In genomic region chrX:49912086-49912485, GRCh38 we compare ENCODE assay signal across 20 cellular contexts.
"Had no signal": no experiment of that assay in that cellular context is flagged by ENCODE, and none has a peak within 500 bp of the region (broad histone marks: within the 10 kb centered on the region; RNA-seq: fewer than 3 reads in every experiment).

No MANE protein-coding gene starts in this region.

- H3K36me3 Mint-ChIP-seq: naive thymus-derived CD4-positive, alpha-beta T cell; stimulated activated memory B cell treated with anti-CD40 and anti-IgM and Interleukin-4, amounts not matched to agents 10 μg/mL and 1 μg/mL and 100 μg/mL, for 72 hours had no signal

- H3K27me3 ChIP-seq: foreskin keratinocyte, hepatocyte, neutrophil, testis, tibial nerve had no signal

- H3K27ac ChIP-seq: foreskin keratinocyte, hepatocyte, neutrophil, psoas muscle, spleen, testis, tibial nerve had no signal

- H3K27ac Mint-ChIP-seq: naive thymus-derived CD4-positive, alpha-beta T cell; nephron progenitor cell; stimulated activated memory B cell treated with anti-CD40 and anti-IgM and Interleukin-4, amounts not matched to agents 10 μg/mL and 1 μg/mL and 100 μg/mL, for 72 hours had no signal

- H3K4me1 ChIP-seq: foreskin keratinocyte, psoas muscle, spleen, testis, tibial nerve had no signal

- ATAC-seq: foreskin keratinocyte; left colon; naive thymus-derived CD4-positive, alpha-beta T cell; psoas muscle; sciatic nerve; stimulated activated memory B cell treated with anti-CD40 and anti-IgM and Interleukin-4, amounts not matched to agents 10 μg/mL and 1 μg/mL and 100 μg/mL, for 72 hours; stimulated activated naive CD8-positive, alpha-beta T cell treated with anti-CD3 and anti-CD28 coated beads, Interleukin-15, amount 100 ng/mL, for 72 hours had no signal

- H3K9me3 ChIP-seq: neutrophil, psoas muscle, spleen, testis, tibial nerve had no signal

- H3K4me3 Mint-ChIP-seq: naive thymus-derived CD4-positive, alpha-beta T cell; nephron progenitor cell; stimulated activated memory B cell treated with anti-CD40 and anti-IgM and Interleukin-4, amounts not matched to agents 10 μg/mL and 1 μg/mL and 100 μg/mL, for 72 hours; stimulated activated naive CD8-positive, alpha-beta T cell treated with anti-CD3 and anti-CD28 coated beads, Interleukin-15, amount 100 ng/mL, for 72 hours had no signal

- H3K27me3 Mint-ChIP-seq: stimulated activated memory B cell treated with anti-CD40 and anti-IgM and Interleukin-4, amounts not matched to agents 10 μg/mL and 1 μg/mL and 100 μg/mL, for 72 hours; stimulated activated naive CD8-positive, alpha-beta T cell treated with anti-CD3 and anti-CD28 coated beads, Interleukin-15, amount 100 ng/mL, for 72 hours had no signal

- H3K4me3 ChIP-seq: hepatocyte, psoas muscle, spleen, testis, tibial nerve had no signal

- DNase-seq: dermis blood vessel endothelial cell; erythroblast; foreskin keratinocyte; head of caudate nucleus; left colon; naive thymus-derived CD4-positive, alpha-beta T cell; nephron progenitor cell; psoas muscle; retina; stimulated activated CD4-positive, alpha-beta T cell treated with anti-CD3 and anti-CD28 coated beads, Interleukin-15, amount 100 ng/mL, for 24 hours; stimulated activated CD4-positive, alpha-beta T cell treated with anti-CD3 and anti-CD28 coated beads, Interleukin-1b, Interleukin-23, amount 100 ng/mL, for 48 hours; stimulated activated CD4-positive, alpha-beta T cell treated with anti-CD3 and anti-CD28 coated beads, Interleukin-4, amount 100 ng/mL, for 24 hours; stimulated activated naive CD8-positive, alpha-beta T cell treated with anti-CD3 and anti-CD28 coated beads, Interleukin-15, amount 100 ng/mL, for 72 hours; testis had no signal

- H3K9me3 Mint-ChIP-seq: stimulated activated memory B cell treated with anti-CD40 and anti-IgM and Interleukin-4, amounts not matched to agents 10 μg/mL and 1 μg/mL and 100 μg/mL, for 72 hours; stimulated activated naive CD8-positive, alpha-beta T cell treated with anti-CD3 and anti-CD28 coated beads, Interleukin-15, amount 100 ng/mL, for 72 hours had no signal

- H3K36me3 ChIP-seq: neutrophil, spleen, tibial nerve had no signal
